In the genomic region with DNA sequence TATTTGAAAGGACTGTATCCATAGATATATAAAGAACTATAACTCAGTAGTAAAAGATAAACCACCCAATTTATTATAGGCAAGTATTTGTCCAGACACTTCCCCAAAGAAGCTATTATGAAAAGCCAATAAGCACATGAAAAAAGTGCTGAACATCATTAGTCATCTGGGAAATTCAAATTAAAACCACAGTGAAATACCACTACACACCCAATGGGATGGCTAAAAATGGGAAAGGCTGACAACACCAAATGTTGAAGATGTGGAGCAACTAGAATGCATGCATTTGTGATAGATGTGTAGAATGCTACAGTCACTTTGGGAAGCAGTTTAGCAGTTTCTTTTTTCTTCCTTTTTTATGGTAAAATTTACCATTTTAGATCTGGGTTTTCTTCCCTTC, we compare ENCODE assay signal across 26 cellular contexts.
"Had no signal": no experiment of that assay in that cellular context is flagged by ENCODE, and none has a peak within 500 bp of the region (broad histone marks: within the 10 kb centered on the region; RNA-seq: fewer than 3 reads in every experiment).

No MANE protein-coding gene starts in this region.

- DNase-seq: activated CD4-positive, alpha-beta memory T cell treated with anti-CD3 and anti-CD28 coated beads for 36 hours; activated CD4-positive, alpha-beta T cell treated with anti-CD3 and anti-CD28 coated beads for 4 hours; activated CD8-positive, alpha-beta memory T cell treated with anti-CD3 and anti-CD28 coated beads, Interleukin-2, amount 50 U/mL, for 4 hours; activated gamma-delta T cell; activated naive CD4-positive, alpha-beta T cell treated with anti-CD3 and anti-CD28 coated beads, Interleukin-2, amount 10 ng/mL, durations not matched to agents 7 days and 5 days; activated naive CD8-positive, alpha-beta T cell treated with anti-CD3 and anti-CD28 coated beads, Interleukin-2, amount 10 ng/mL, durations not matched to agents 7 days and 5 days; activated T-cell treated with anti-CD3 and anti-CD28 coated beads, Interleukin-2, amount 50 U/mL, for 1 hour; endodermal cell; head of caudate nucleus; hypothalamus; immature natural killer cell; kidney; left colon; naive thymus-derived CD8-positive, alpha-beta T cell; occipital lobe; psoas muscle; sigmoid colon; stimulated activated CD4-positive, alpha-beta T cell treated with anti-CD3 and anti-CD28 coated beads, Interleukin-1b, Interleukin-23, amount 100 ng/mL, for 48 hours; stimulated activated CD4-positive, alpha-beta T cell treated with anti-CD3 and anti-CD28 coated beads, Interleukin-4, amount 100 ng/mL, for 4 hours; stimulated activated CD8-positive, alpha-beta memory T cell treated with anti-CD3 and anti-CD28 coated beads, Interleukin-4, amount 100 ng/mL, for 48 hours; stimulated activated naive CD8-positive, alpha-beta T cell treated with anti-CD3 and anti-CD28 coated beads, Interleukin-15, amount 100 ng/mL, for 72 hours; substantia nigra had no signal

- H3K4me3 ChIP-seq: ascending aorta, esophagus muscularis mucosa, psoas muscle, sigmoid colon, smooth muscle cell, vagina had no signal
